In the genomic region with DNA sequence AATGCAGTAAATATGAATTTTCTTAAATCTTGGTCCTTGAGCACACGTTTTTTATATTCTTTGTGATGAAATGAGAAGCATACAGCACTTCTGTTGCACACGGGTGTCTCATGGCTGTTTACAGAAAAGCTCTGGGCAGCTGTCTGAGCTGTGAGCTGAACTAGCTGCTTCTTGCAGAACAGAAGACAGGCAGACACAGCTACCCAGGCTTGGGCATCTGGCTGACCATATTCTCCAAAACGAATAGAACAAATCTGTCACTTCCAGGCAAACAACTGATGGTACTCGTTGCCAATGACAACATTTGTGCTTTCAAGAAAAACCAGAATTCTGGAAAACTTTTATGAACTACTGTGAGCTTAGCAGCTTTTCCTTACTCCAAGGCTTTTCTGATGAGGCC, we compare ENCODE assay signal across 17 cellular contexts. TPM values are rescaled to one million over a fixed set of nuclear protein-coding genes. Genes with fewer than 3 reads are reported as not detected.
DNase-seq lines count a peak whose midpoint lies in the region; ATAC-seq and TF ChIP-seq lines count a peak whose summit lies in the region.
"Had no signal": no experiment of that assay in that cellular context is flagged by ENCODE, and none has a peak within 500 bp of the region (broad histone marks: within the 10 kb centered on the region; RNA-seq: fewer than 3 reads in every experiment).

No MANE protein-coding gene starts in this region.

- H3K4me1 ChIP-seq in fibroblast of lung (ENCODE audit: control insufficient read depth, extremely low read depth, insufficient read depth, low read length), result peaks cover 17% of the 10 kb centered on the region
- H3K4me1 ChIP-seq in skeletal muscle satellite cell (ENCODE audit: control insufficient read depth, insufficient read depth, low read length), result peaks cover 31% of the 10 kb centered on the region
- H3K4me1 ChIP-seq in heart left ventricle, result peaks cover 0 to 15% (median 4%) of the 10 kb centered on the region in 12 donors
- H3K4me1 ChIP-seq: HAP-1 had no signal

- WGBS in heart left ventricle, 4 donors, result 86 to 89% (median 88%) methylated on average over 4 of the region's 4 CpGs

- CTCF ChIA-PET in AG04450 (lab: Charles Lee), result interaction anchor here (0.8 to 1.8 kb wide), 2 partner anchors 12 to 249 kb away, joined by 3 to 4 read pairs; no protein-coding TSS in a partner anchor

- H2AFZ ChIP-seq in fibroblast of lung (ENCODE audit: low read length), result no peak overlapping the region

- H4K20me1 ChIP-seq in fibroblast of lung (ENCODE audit: control insufficient read depth, extremely low read depth, insufficient read depth, low read length), result no peaks in the 10 kb centered on the region

- POLR2A ChIA-PET in AG04450 (lab: Yijun Ruan, JAX), result interaction anchor here (0.7 to 1.3 kb wide), 2 partner anchors 11 to 17 kb away, joined by 3 to 10 read pairs; a partner anchor contains a TSS

- H3K4me2 ChIP-seq in fibroblast of lung (ENCODE audit: extremely low read depth, insufficient read depth, low read length), result no peak overlapping the region
- peak overlapping the region; percentile 34 for H3K4me2 ChIP-seq in skeletal muscle satellite cell (ENCODE audit: low read length)

- TF ChIP-seq CTCF in AG04450 (IDR thresholded peaks at IDR 0.05; ENCODE audit: low read depth, low read length), result no peak
- TF ChIP-seq CTCF in fibroblast of lung (conservative IDR thresholded peaks at IDR 0.05 in 1 of 2, IDR thresholded peaks at IDR 0.05 in 1 of 2; ENCODE audit: low read depth in 1 of 2, low read length in 2 of 2), result no peak
- no peak for TF ChIP-seq CTCF in heart left ventricle (IDR thresholded peaks at IDR 0.05)

- no peak overlapping the region for H3K9ac ChIP-seq in fibroblast of lung (ENCODE audit: insufficient read depth, low read length)
- H3K9ac ChIP-seq in skeletal muscle satellite cell (ENCODE audit: low read depth, low read length), result no peak overlapping the region

- H3K9me3 ChIP-seq in AG04450 (ENCODE audit: control insufficient read depth, insufficient read depth, low read length), result peaks cover 10% of the 10 kb centered on the region
- H3K9me3 ChIP-seq in fibroblast of lung (ENCODE audit: control insufficient read depth, insufficient read depth, low read depth, low read length), result no peaks in the 10 kb centered on the region
- H3K9me3 ChIP-seq in skeletal muscle satellite cell (replicated peaks; ENCODE audit: low read length), result no peaks in the 10 kb centered on the region
- H3K9me3 ChIP-seq in heart left ventricle, result no peaks in the 10 kb centered on the region
- H3K9me3 ChIP-seq: BE2C, HAP-1 had no signal

- no peak for TF ChIP-seq POLR2A in heart left ventricle (IDR thresholded peaks at IDR 0.05)

- peaks cover 28% of the 10 kb centered on the region for H3K36me3 ChIP-seq in fibroblast of lung (ENCODE audit: control insufficient read depth, insufficient read depth, low read length)
- H3K36me3 ChIP-seq in skeletal muscle satellite cell (ENCODE audit: insufficient read depth, low read length), result peaks cover 69% of the 10 kb centered on the region
- peaks cover 0 to 94% (median 89%) of the 10 kb centered on the region in 9 donors for H3K36me3 ChIP-seq in heart left ventricle

- H3K4me3 ChIP-seq in AG04450 (ENCODE audit: low read depth, low read length) (no peak overlapping the region), fibroblast of lung (replicated peaks in 1 of 4; ENCODE audit: control extremely low read depth in 1 of 4, insufficient read depth in 1 of 4, low read depth in 3 of 4, low read length in 4 of 4) (no peak overlapping the region), skeletal muscle satellite cell (ENCODE audit: low read length) (no peak overlapping the region), heart left ventricle (no peak overlapping the region)
- H3K4me3 ChIP-seq: HAP-1 had no signal

- no peaks in the 10 kb centered on the region for H3K27me3 ChIP-seq in AG04450 (ENCODE audit: control insufficient read depth, insufficient read depth, low read length)
- no peaks in the 10 kb centered on the region for H3K27me3 ChIP-seq in fibroblast of lung (ENCODE audit: control insufficient read depth, insufficient read depth, low read length)
- H3K27me3 ChIP-seq in skeletal muscle satellite cell (ENCODE audit: control insufficient read depth, insufficient read depth, low read length), result no peaks in the 10 kb centered on the region
- H3K27me3 ChIP-seq in heart left ventricle, result no peaks in the 10 kb centered on the region
- H3K27me3 ChIP-seq: BE2C had no signal

- ATAC-seq in heart left ventricle (no peak), GM21526 (IDR thresholded peaks at IDR 0.05; ENCODE audit: low FRiP score, unreplicated experiment) (no peak)

- DNase-seq in AG04450 (ENCODE audit: low read depth, low spot score) (no peak), LHCN-M2 (ENCODE audit: low read depth) (peak; percentile 64), fibroblast of lung (ENCODE audit: low read depth in 2 of 2) (peak in 1 of 2 donors; percentile 61), heart left ventricle (no peak), NOMO-1 treated with DMSO at 0.1 percent for 48 hours (lab: John Stamatoyannopoulos, UW; ENCODE audit: unreplicated experiment) (no peak), HT-29 (ENCODE audit: low spot score) (no peak)
- DNase-seq: 8988T; ACHN; BE2C; CD4-positive, alpha-beta memory T cell; DMS153; DMS79 treated with DMSO at 0.1 percent for 48 hours had no signal

- H3K79me2 ChIP-seq in fibroblast of lung (ENCODE audit: control insufficient read depth, insufficient read depth, low read length), result no peaks in the 10 kb centered on the region

- H3K27ac ChIP-seq in AG04450 (ENCODE audit: low read depth, low read length) (peak overlapping the region; percentile 13), fibroblast of lung (ENCODE audit: insufficient read depth, low read length) (peak overlapping the region; percentile 41), heart left ventricle (no peak overlapping the region)
- H3K27ac ChIP-seq: C4-2B had no signal

- intact Hi-C loops in heart left ventricle (cut with DNase I), result no loop called here

RNA-seq across cellular contexts. Expression of a gene that starts 16.2 kb away (rescaled TPM):
- polyA plus RNA-seq in AG04450 (2011; rRNA removed) (97.2 and 107 TPM in 2 replicates), fibroblast of lung (85.6 and 93.5 TPM in 2 replicates), heart left ventricle (10 to 100 TPM; 30.0 to 57.7 TPM)
- 68.0 and 68.6 TPM in 2 replicates for polyA minus RNA-seq in AG04450 (2011; rRNA and poly(A)+ RNA removed)
- total RNA-seq in LHCN-M2 (2014; rRNA removed) (83.8 and 90.8 TPM in 2 replicates), fibroblast of lung (66.8 and 113 TPM in 2 replicates), heart left ventricle (10 to 100 TPM; 40.1 to 60.2 (median 45.2) TPM)
- polyA plus RNA-seq in LHCN-M2 (2012), result 53.5 TPM
- 53.1 and 55.9 TPM in 2 replicates for polyA plus RNA-seq in fibroblast of lung (2012)
- polyA minus RNA-seq in fibroblast of lung (ENCODE audit: low replicate concordance), result 14.3 and 23.0 TPM in 2 replicates
- total RNA-seq in skeletal muscle satellite cell (2012; rRNA removed), result 66.2 and 70.2 TPM in 2 replicates
- 62.4 and 69.0 TPM in 2 replicates for total RNA-seq in HT-29 (2014; rRNA removed; shearing (Covaris generic))

RNA-seq across cellular contexts. Expression of a gene that starts 17.1 kb away (rescaled TPM):
- 69.4 and 75.4 TPM in 2 replicates for polyA plus RNA-seq in AG04450 (2011; rRNA removed)
- 56.7 and 59.9 TPM in 2 replicates for polyA minus RNA-seq in AG04450 (2011; rRNA and poly(A)+ RNA removed)
- 113 and 190 TPM in 2 replicates for total RNA-seq in LHCN-M2 (2014; rRNA removed)
- polyA plus RNA-seq in LHCN-M2 (2012), result 53.0 TPM
- total RNA-seq in fibroblast of lung, result 98.4 and 126 TPM in 2 replicates
- polyA plus RNA-seq in fibroblast of lung, result 89.5 and 107 TPM in 2 replicates
- 84.1 and 93.0 TPM in 2 replicates for polyA plus RNA-seq in fibroblast of lung (2012)
- polyA minus RNA-seq in fibroblast of lung (ENCODE audit: low replicate concordance), result 74.9 and 108 TPM in 2 replicates
- 117 and 127 TPM in 2 replicates for total RNA-seq in skeletal muscle satellite cell (2012; rRNA removed)
- total RNA-seq in heart left ventricle, result 100 to 1,000 TPM in 7 of 9 donors, 10 to 100 TPM in 2; 86.7 to 121 (median 114) TPM
- 10 to 100 TPM; 29.7 to 82.1 TPM for polyA plus RNA-seq in heart left ventricle
- 184 and 200 TPM in 2 replicates for total RNA-seq in HT-29 (2014; rRNA removed; shearing (Covaris generic))

RNA-seq across cellular contexts. Expression of a gene that starts 33.8 kb away (rescaled TPM):
- polyA plus RNA-seq in AG04450 (2011; rRNA removed), result not detected in 2 replicates
- polyA minus RNA-seq in AG04450 (2011; rRNA and poly(A)+ RNA removed), result not detected in 2 replicates
- total RNA-seq in LHCN-M2 (2014; rRNA removed), result not detected in 2 replicates
- 0.07 TPM for polyA plus RNA-seq in LHCN-M2 (2012)
- not detected in 2 replicates for total RNA-seq in fibroblast of lung
- not detected in 2 replicates for polyA plus RNA-seq in fibroblast of lung
- polyA plus RNA-seq in fibroblast of lung (2012), result not detected in 2 replicates
- polyA minus RNA-seq in fibroblast of lung (ENCODE audit: low replicate concordance), result not detected in 2 replicates
- not detected in 2 replicates for total RNA-seq in skeletal muscle satellite cell (2012; rRNA removed)
- total RNA-seq in heart left ventricle, result not detected
- not detected for polyA plus RNA-seq in heart left ventricle
- not detected in 2 replicates for total RNA-seq in HT-29 (2014; rRNA removed; shearing (Covaris generic))
- total RNA-seq: CD4-positive, alpha-beta memory T cell; H1 had no signal
- polyA plus RNA-seq: H1 had no signal

Comparison
In these comparisons a context has a peak if more than half of its experiments do, and no peak if none do; other contexts are left out.
1. H3K27ac ChIP-seq: peak in AG04450 (single experiment) and fibroblast of lung (single experiment); none in heart left ventricle (0 of 12).